In the genomic region with DNA sequence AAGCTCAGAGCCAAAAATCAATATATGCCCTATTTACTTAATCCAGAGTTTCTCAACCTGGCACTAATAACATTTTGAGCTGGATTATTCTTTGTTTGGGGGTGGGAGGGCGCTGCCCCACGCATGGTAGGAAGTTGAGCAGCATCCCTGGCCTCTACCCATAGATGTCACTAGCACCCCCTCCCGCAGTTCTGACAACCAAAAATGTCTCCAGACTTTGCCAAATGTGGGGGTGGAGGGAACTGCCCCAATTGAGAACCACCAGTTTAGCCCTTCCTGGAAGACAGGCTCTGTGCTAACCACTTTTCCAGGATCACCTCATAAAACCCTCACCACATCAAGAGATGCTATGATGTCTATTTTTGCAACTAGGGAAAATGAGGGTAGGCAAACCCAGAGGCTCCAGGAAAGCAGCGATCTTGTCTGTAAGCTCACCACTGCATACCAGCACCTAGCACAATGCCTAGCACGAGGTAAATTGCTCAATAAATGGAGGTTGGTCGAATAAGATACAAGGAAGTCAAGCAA, we compare ENCODE assay signal across 8 cellular contexts. TPM values are rescaled to one million over a fixed set of nuclear protein-coding genes. Genes with fewer than 3 reads are reported as not detected.
DNase-seq lines count a peak whose midpoint lies in the region; ATAC-seq and TF ChIP-seq lines count a peak whose summit lies in the region.

No MANE protein-coding gene starts in this region.

- H3K79me2 ChIP-seq in Karpas-422 (ENCODE audit: low read length): peaks cover 58% of the 10 kb centered on the region

- peak overlapping the region; percentile 93 for H3K4me3 Mint-ChIP-seq in osteocyte (ENCODE audit: unreplicated experiment)

- H3K9ac ChIP-seq in Karpas-422 (ENCODE audit: low read length): peak overlapping the region; percentile 99

- no peak for TF ChIP-seq POLR2A in erythroblast (IDR thresholded peaks at IDR 0.05; ENCODE audit: low read length)

- H3K27me3 ChIP-seq in Karpas-422 (ENCODE audit: low read length): no peaks in the 10 kb centered on the region

- H3K9me3 ChIP-seq in Karpas-422 (ENCODE audit: low read length): no peaks in the 10 kb centered on the region

- peak; percentile 40 for TF ChIP-seq CTCF in osteocyte (IDR thresholded peaks at IDR 0.05)

- H3K27ac Mint-ChIP-seq in osteocyte (ENCODE audit: unreplicated experiment): peak overlapping the region; percentile 97

- H3K4me1 Mint-ChIP-seq in osteocyte (ENCODE audit: unreplicated experiment): peaks cover 36% of the 10 kb centered on the region

- H3K36me3 ChIP-seq in Karpas-422 (ENCODE audit: insufficient read depth, low read length): peaks cover 20% of the 10 kb centered on the region

- H3K9me3 Mint-ChIP-seq in osteocyte (ENCODE audit: unreplicated experiment): no peaks in the 10 kb centered on the region

- H2AFZ ChIP-seq in Karpas-422 (ENCODE audit: low read length): no peak overlapping the region

- peak overlapping the region; percentile 81 for H3K27ac ChIP-seq in Karpas-422 (ENCODE audit: low read length)

- H4K20me1 ChIP-seq in Karpas-422 (ENCODE audit: insufficient read depth, low read depth, low read length): peaks cover 33% of the 10 kb centered on the region

- H3K27me3 Mint-ChIP-seq in osteocyte (ENCODE audit: unreplicated experiment): no peaks in the 10 kb centered on the region

- DNase-seq in Daoy (ENCODE audit: low read depth): peak; percentile 51
- peak; percentile 76 for DNase-seq in Karpas-422
- peak; percentile 77 for DNase-seq in activated CD4-positive, alpha-beta T cell treated with anti-CD3 and anti-CD28 coated beads for 48 hours
- DNase-seq in erythroblast (lab: John Stamatoyannopoulos, UW): peak; percentile 82 to 85
- no peak for DNase-seq in osteocyte (ENCODE audit: extremely low spot score, unreplicated experiment)
- DNase-seq in mesenteric fat pad (ENCODE audit: low spot score): no peak
- no peak for DNase-seq in NCI-H2227 (lab: John Stamatoyannopoulos, UW; ENCODE audit: unreplicated experiment)

- H3K4me3 ChIP-seq in Karpas-422 (ENCODE audit: low read length): peak overlapping the region; percentile 98

- peaks cover 48% of the 10 kb centered on the region for H3K4me1 ChIP-seq in Karpas-422 (ENCODE audit: low read length)

- peaks cover 14% of the 10 kb centered on the region for H3K36me3 Mint-ChIP-seq in osteocyte (ENCODE audit: unreplicated experiment)

- H3K9me2 ChIP-seq in Karpas-422 (replicated peaks; ENCODE audit: insufficient read depth, low read length): no peaks in the 10 kb centered on the region

- H3K4me2 ChIP-seq in Karpas-422 (ENCODE audit: low read depth, low read length, poor library complexity, severe bottlenecking): peak overlapping the region; percentile 82

- ATAC-seq in GM19035 (IDR thresholded peaks at IDR 0.05; ENCODE audit: unreplicated experiment): no peak

RNA-seq across cellular contexts. Expression of a gene that starts 1.1 kb away (rescaled TPM):
- 274 and 313 TPM in 2 replicates for total RNA-seq in Daoy (2014; rRNA removed; shearing (Covaris generic))
- 147 and 332 TPM in 2 replicates for total RNA-seq in Karpas-422 (2014; rRNA removed; shearing (Covaris generic); ENCODE audit: low replicate concordance)
- total RNA-seq in osteocyte (151 and 160 TPM in 2 replicates), mesenteric fat pad (139 TPM)

RNA-seq across cellular contexts. Expression of a gene that starts 3.9 kb away (rescaled TPM):
- 78.9 and 111 TPM in 2 replicates for total RNA-seq in Daoy (2014; rRNA removed; shearing (Covaris generic))
- total RNA-seq in Karpas-422 (2014; rRNA removed; shearing (Covaris generic); ENCODE audit: low replicate concordance): 42.3 and 78.0 TPM in 2 replicates
- total RNA-seq in osteocyte (72.1 and 77.0 TPM in 2 replicates), mesenteric fat pad (57.6 TPM)

RNA-seq across cellular contexts. Expression of a gene that starts 9.7 kb away (rescaled TPM):
- total RNA-seq in Daoy (2014; rRNA removed; shearing (Covaris generic)): 18.2 and 24.0 TPM in 2 replicates
- 26.1 and 40.7 TPM in 2 replicates for total RNA-seq in Karpas-422 (2014; rRNA removed; shearing (Covaris generic); ENCODE audit: low replicate concordance)
- total RNA-seq in osteocyte: 79.0 and 93.3 TPM in 2 replicates
- total RNA-seq in mesenteric fat pad: 79.4 TPM

RNA-seq across cellular contexts. Expression of a gene that starts 18.2 kb away (rescaled TPM):
- total RNA-seq in Daoy (2014; rRNA removed; shearing (Covaris generic)): not detected in 2 replicates
- not detected in 2 replicates for total RNA-seq in Karpas-422 (2014; rRNA removed; shearing (Covaris generic); ENCODE audit: low replicate concordance)
- total RNA-seq in osteocyte (not detected in 2 replicates), mesenteric fat pad (not detected)

RNA-seq across cellular contexts. Expression of a gene that starts 37.0 kb away (rescaled TPM):
- 14.2 and 14.6 TPM in 2 replicates for total RNA-seq in Daoy (2014; rRNA removed; shearing (Covaris generic))
- total RNA-seq in Karpas-422 (2014; rRNA removed; shearing (Covaris generic); ENCODE audit: low replicate concordance): 2.1 and 12.8 TPM in 2 replicates
- total RNA-seq in osteocyte: 10.9 and 11.4 TPM in 2 replicates
- 4.4 TPM for total RNA-seq in mesenteric fat pad

Comparison
In these comparisons a context has a peak if more than half of its experiments do, and no peak if none do; other contexts are left out.
1. DNase-seq: peak in Daoy (single experiment), Karpas-422 (single experiment), activated CD4-positive, alpha-beta T cell treated with anti-CD3 and anti-CD28 coated beads for 48 hours (single experiment) and erythroblast (2 of 2); none in osteocyte (single experiment), mesenteric fat pad (single experiment) and NCI-H2227 (single experiment).